In the genomic region with DNA sequence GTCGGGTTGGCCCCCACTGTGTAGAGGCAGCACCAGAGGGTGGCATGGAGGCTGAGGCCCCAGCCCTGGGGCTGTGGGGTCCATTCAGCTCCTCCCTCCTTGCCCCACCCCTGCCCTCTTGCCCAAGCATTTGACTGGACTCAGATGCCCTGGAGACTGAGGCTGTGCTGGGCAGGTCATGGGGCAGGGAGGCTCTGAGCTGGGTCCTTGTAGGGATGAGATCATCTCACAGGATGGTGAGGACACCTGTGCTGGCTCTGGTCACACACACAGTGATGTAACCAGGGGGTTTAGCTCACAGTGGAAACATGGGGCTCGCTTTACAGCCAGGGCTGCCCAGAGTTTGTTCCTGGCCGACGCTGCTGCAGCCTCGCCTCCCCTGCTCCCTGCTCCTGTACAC, we compare ENCODE assay signal across 20 cellular contexts. TPM values are rescaled to one million over a fixed set of nuclear protein-coding genes. Genes with fewer than 3 reads are reported as not detected.
DNase-seq lines count a peak whose midpoint lies in the region; ATAC-seq and TF ChIP-seq lines count a peak whose summit lies in the region.
"Had no signal": no experiment of that assay in that cellular context is flagged by ENCODE, and none has a peak within 500 bp of the region (broad histone marks: within the 10 kb centered on the region; RNA-seq: fewer than 3 reads in every experiment).

No MANE protein-coding gene starts in this region.

- H3K27ac Mint-ChIP-seq in brain, result peak overlapping the region in 3 of 5 experiments; percentile 16 to 61 (median 51)
- no peak overlapping the region for H3K27ac Mint-ChIP-seq in stimulated activated effector memory CD8-positive, alpha-beta T cell treated with anti-CD3 and anti-CD28 coated beads, Interleukin-12 subunit alpha, Interleukin-12 subunit beta, amount 100 ng/mL, for 72 hours
- H3K27ac Mint-ChIP-seq: CD4-positive, alpha-beta memory T cell; HFFc6 had no signal

- no peak overlapping the region for H2BK15ac ChIP-seq in mesendoderm (replicated peaks; ENCODE audit: low read depth)

- no peak overlapping the region for H4K8ac ChIP-seq in mesendoderm (ENCODE audit: low read depth, low read length)

- no peak overlapping the region for H3K23ac ChIP-seq in mesendoderm (ENCODE audit: low read length)

- peaks cover 2% of the 10 kb centered on the region for H3K79me1 ChIP-seq in mesendoderm (ENCODE audit: low read length)

- no peaks in the 10 kb centered on the region for H3K36me3 Mint-ChIP-seq in brain
- H3K36me3 Mint-ChIP-seq in stimulated activated effector memory CD8-positive, alpha-beta T cell treated with anti-CD3 and anti-CD28 coated beads, Interleukin-12 subunit alpha, Interleukin-12 subunit beta, amount 100 ng/mL, for 72 hours, result no peaks in the 10 kb centered on the region
- H3K36me3 Mint-ChIP-seq: CD4-positive, alpha-beta memory T cell had no signal

- peak; percentile 29 for ATAC-seq in stimulated activated effector memory CD8-positive, alpha-beta T cell treated with anti-CD3 and anti-CD28 coated beads, Interleukin-12 subunit alpha, Interleukin-12 subunit beta, amount 100 ng/mL, for 72 hours
- ATAC-seq in GM21381 (IDR thresholded peaks at IDR 0.05; ENCODE audit: unreplicated experiment), result no peak
- ATAC-seq: Panc1 had no signal

- H3K27me3 ChIP-seq in mesendoderm (ENCODE audit: insufficient read depth, low read length, poor library complexity), result no peaks in the 10 kb centered on the region
- H3K27me3 ChIP-seq: BE2C had no signal

- no peak overlapping the region for H2BK5ac ChIP-seq in mesendoderm (ENCODE audit: low read length)

- no peak overlapping the region for H3K9ac ChIP-seq in mesendoderm (ENCODE audit: low read length)

- H3K36me3 ChIP-seq in mesendoderm (ENCODE audit: control insufficient read depth, insufficient read depth, low read length), result peaks cover 5% of the 10 kb centered on the region
- H3K36me3 ChIP-seq: BE2C had no signal

- no peak overlapping the region for H3K4me2 ChIP-seq in mesendoderm (ENCODE audit: low read length)

- DNase-seq in DMS53 treated with DMSO at 0.1 percent for 48 hours (lab: John Stamatoyannopoulos, UW; ENCODE audit: unreplicated experiment) (peak; percentile 17), mesenteric fat pad (ENCODE audit: low spot score) (peak; percentile 60), mesendoderm (no peak), T1000 (lab: John Stamatoyannopoulos, UW) (no peak)
- no peak for DNase-seq in stimulated activated effector memory CD8-positive, alpha-beta T cell treated with anti-CD3 and anti-CD28 coated beads, Interleukin-12 subunit alpha, Interleukin-12 subunit beta, amount 100 ng/mL, for 72 hours (ENCODE audit: low spot score in 2 of 2)
- DNase-seq: BE2C; CD4-positive, alpha-beta memory T cell; HFFc6; KBM-7; NCI-H1048; NCI-H345; NCI-H748 treated with DMSO at 0.1 percent for 48 hours; SHP77 treated with DMSO at 0.1 percent for 48 hours had no signal

- no peak overlapping the region for H4K5ac ChIP-seq in mesendoderm (ENCODE audit: low read length)

- no peak overlapping the region for H2AK5ac ChIP-seq in mesendoderm (ENCODE audit: low read length)

- no peaks in the 10 kb centered on the region for H3K9me3 Mint-ChIP-seq in brain
- no peaks in the 10 kb centered on the region for H3K9me3 Mint-ChIP-seq in stimulated activated effector memory CD8-positive, alpha-beta T cell treated with anti-CD3 and anti-CD28 coated beads, Interleukin-12 subunit alpha, Interleukin-12 subunit beta, amount 100 ng/mL, for 72 hours
- H3K9me3 Mint-ChIP-seq: CD4-positive, alpha-beta memory T cell; HFFc6 had no signal

- no peak overlapping the region for H3K4me3 Mint-ChIP-seq in brain
- no peak overlapping the region for H3K4me3 Mint-ChIP-seq in stimulated activated effector memory CD8-positive, alpha-beta T cell treated with anti-CD3 and anti-CD28 coated beads, Interleukin-12 subunit alpha, Interleukin-12 subunit beta, amount 100 ng/mL, for 72 hours
- H3K4me3 Mint-ChIP-seq: CD4-positive, alpha-beta memory T cell; HFFc6 had no signal

- H3K4me1 Mint-ChIP-seq in brain, result peaks cover 35% of the 10 kb centered on the region
- H3K4me1 Mint-ChIP-seq in stimulated activated effector memory CD8-positive, alpha-beta T cell treated with anti-CD3 and anti-CD28 coated beads, Interleukin-12 subunit alpha, Interleukin-12 subunit beta, amount 100 ng/mL, for 72 hours, result no peaks in the 10 kb centered on the region
- H3K4me1 Mint-ChIP-seq: CD4-positive, alpha-beta memory T cell had no signal

- H3K4me3 ChIP-seq in mesendoderm (ENCODE audit: low read length), result no peak overlapping the region

- TF ChIP-seq CTCF in brain (conservative IDR thresholded peaks at IDR 0.05), result no peak

- no peak overlapping the region for H3K18ac ChIP-seq in mesendoderm (ENCODE audit: low read length)

- no peaks in the 10 kb centered on the region for H3K4me1 ChIP-seq in mesendoderm (ENCODE audit: control insufficient read depth, low read depth, low read length)

- no peaks in the 10 kb centered on the region for H3K79me2 ChIP-seq in mesendoderm (ENCODE audit: control insufficient read depth, insufficient read depth, low read length)

- WGBS in mesendoderm (ENCODE audit: extremely low coverage, insufficient coverage, low lambda C conversion rate), result no CpG with 5 or more reads among the region's 5 CpGs

- no peak overlapping the region for H3K27ac ChIP-seq in mesendoderm (ENCODE audit: low read depth, low read length)
- H3K27ac ChIP-seq: HL-60 had no signal

- no peak overlapping the region for H3K56ac ChIP-seq in mesendoderm (ENCODE audit: low read length)

- peaks cover 8% of the 10 kb centered on the region for H3K27me3 Mint-ChIP-seq in brain

- no peak overlapping the region for H3K4ac ChIP-seq in mesendoderm (ENCODE audit: low read depth, low read length)

- no peak overlapping the region for H2BK120ac ChIP-seq in mesendoderm (ENCODE audit: low read depth, low read length)

RNA-seq across cellular contexts. Expression of a gene that starts 17.8 kb away (rescaled TPM):
- polyA plus RNA-seq in brain (ENCODE audit: insufficient read depth, low read depth, low replicate concordance), result 18.0 TPM
- total RNA-seq in mesenteric fat pad, result 2.7 TPM
- polyA plus RNA-seq in mesendoderm (2013, experiment 1 of 2), result 9.9 TPM
- 9.9 TPM for polyA plus RNA-seq in mesendoderm (2013, experiment 2 of 2)

RNA-seq across cellular contexts. Expression of a gene that starts 49.5 kb away (rescaled TPM):
- polyA plus RNA-seq in brain (ENCODE audit: insufficient read depth, low read depth, low replicate concordance), result not detected
- 0.19 TPM for total RNA-seq in mesenteric fat pad
- polyA plus RNA-seq in mesendoderm (2013, experiment 1 of 2), result not detected
- not detected for polyA plus RNA-seq in mesendoderm (2013, experiment 2 of 2)
- total RNA-seq: CD4-positive, alpha-beta memory T cell; H1; HFFc6; M059J had no signal
- polyA plus RNA-seq: AG04450; CD4-positive, alpha-beta memory T cell had no signal

Comparison
In these comparisons a context has a peak if more than half of its experiments do, and no peak if none do; other contexts are left out.
1. DNase-seq: peak in DMS53 treated with DMSO at 0.1 percent for 48 hours (single experiment) and mesenteric fat pad (single experiment); none in stimulated activated effector memory CD8-positive, alpha-beta T cell treated with anti-CD3 and anti-CD28 coated beads, Interleukin-12 subunit alpha, Interleukin-12 subunit beta, amount 100 ng/mL, for 72 hours (0 of 2), mesendoderm (single experiment) and T1000 (single experiment).